18 cellular contexts compared by ENCODE assay signal in genomic region chr5:176730815-176731475, GRCh38.
"Had no signal": no experiment of that assay in that cellular context is flagged by ENCODE, and none has a peak within 500 bp of the region (broad histone marks: within the 10 kb centered on the region; RNA-seq: fewer than 3 reads in every experiment).

No MANE protein-coding gene starts in this region.

- H3K36me3 Mint-ChIP-seq: activated naive CD4-positive, alpha-beta T cell treated with anti-CD3 and anti-CD28 coated beads, Interleukin-2, amount 50 U/mL, for 72 hours; T-cell had no signal

- H3K9me3 Mint-ChIP-seq: activated naive CD4-positive, alpha-beta T cell treated with anti-CD3 and anti-CD28 coated beads, Interleukin-2, amount 50 U/mL, for 72 hours had no signal

- H3K9me3 ChIP-seq: breast epithelium, testis had no signal

- H3K27ac ChIP-seq: breast epithelium, esophagus muscularis mucosa, testis, VCaP had no signal

- H3K36me3 ChIP-seq: breast epithelium, esophagus muscularis mucosa had no signal

- H3K4me3 Mint-ChIP-seq: activated CD8-positive, alpha-beta T cell treated with anti-CD3 and anti-CD28 coated beads, Interleukin-2, amount 10 ng/mL, durations not matched to agents 7 days and 5 days; naive thymus-derived CD4-positive, alpha-beta T cell; T-cell had no signal

- ATAC-seq: activated CD8-positive, alpha-beta T cell treated with anti-CD3 and anti-CD28 coated beads, Interleukin-2, amount 10 ng/mL, durations not matched to agents 7 days and 5 days; activated naive CD4-positive, alpha-beta T cell treated with anti-CD3 and anti-CD28 coated beads, Interleukin-2, amount 50 U/mL, for 72 hours; naive thymus-derived CD4-positive, alpha-beta T cell; right cardiac atrium; T-cell had no signal

- H3K27me3 ChIP-seq: testis had no signal

- H3K4me3 ChIP-seq: breast epithelium, esophagus muscularis mucosa, lung, smooth muscle cell, testis had no signal

- H3K4me1 ChIP-seq: breast epithelium, esophagus muscularis mucosa, testis had no signal

- H3K27ac Mint-ChIP-seq: activated CD8-positive, alpha-beta T cell treated with anti-CD3 and anti-CD28 coated beads, Interleukin-2, amount 10 ng/mL, durations not matched to agents 7 days and 5 days; activated naive CD4-positive, alpha-beta T cell treated with anti-CD3 and anti-CD28 coated beads, Interleukin-2, amount 50 U/mL, for 72 hours; naive thymus-derived CD4-positive, alpha-beta T cell; progenitor cell of endocrine pancreas; T-cell had no signal

- DNase-seq: activated CD4-positive, alpha-beta T cell treated with anti-CD3 and anti-CD28 coated beads for 4 hours; activated CD8-positive, alpha-beta memory T cell treated with anti-CD3 and anti-CD28 coated beads, Interleukin-2, amount 50 U/mL, for 48 hours; activated CD8-positive, alpha-beta T cell treated with anti-CD3 and anti-CD28 coated beads, Interleukin-2, amount 10 ng/mL, durations not matched to agents 7 days and 5 days; activated effector memory CD4-positive, alpha-beta T cell treated with Interleukin-2 at 50 U/mL for 16 hours; midbrain; naive thymus-derived CD4-positive, alpha-beta T cell; right cardiac atrium; stimulated activated naive CD4-positive, alpha-beta T cell; T-cell; T1000; testis had no signal
